In genomic region chr7:129144834-129145668, GRCh38 we compare ENCODE assay signal across 8 cellular contexts. TPM values are rescaled to one million over a fixed set of nuclear protein-coding genes. Genes with fewer than 3 reads are reported as not detected.
DNase-seq lines count a peak whose midpoint lies in the region; ATAC-seq and TF ChIP-seq lines count a peak whose summit lies in the region.

No MANE protein-coding gene starts in this region.

- ATAC-seq in GM19397 (IDR thresholded peaks at IDR 0.05; ENCODE audit: unreplicated experiment) = peak; percentile 21
- peak; percentile 28 for ATAC-seq in memory B cell (ENCODE audit: low read depth)
- no peak for ATAC-seq in upper lobe of left lung (ENCODE audit: low FRiP score in 2 of 2)

- H3K4me1 Mint-ChIP-seq in memory B cell = peaks cover 52% of the 10 kb centered on the region

- no peaks in the 10 kb centered on the region; the same call in 1 of the 2 replicates for H3K4me1 ChIP-seq in BE2C
- peaks cover 29% of the 10 kb centered on the region for H3K4me1 ChIP-seq in Karpas-422 (ENCODE audit: low read length)
- peaks cover 3% of the 10 kb centered on the region for H3K4me1 ChIP-seq in adipocyte (ENCODE audit: control insufficient read depth, insufficient read depth, low read length)
- peaks cover 10 to 24% (median 15%) of the 10 kb centered on the region in 4 donors for H3K4me1 ChIP-seq in upper lobe of left lung

- H3K79me2 ChIP-seq in Karpas-422 (ENCODE audit: low read length) = no peaks in the 10 kb centered on the region

- no peaks in the 10 kb centered on the region for H3K9me3 ChIP-seq in BE2C
- no peaks in the 10 kb centered on the region for H3K9me3 ChIP-seq in Karpas-422 (ENCODE audit: low read length)
- no peaks in the 10 kb centered on the region for H3K9me3 ChIP-seq in adipocyte (ENCODE audit: control insufficient read depth, low read length)
- no peaks in the 10 kb centered on the region for H3K9me3 ChIP-seq in upper lobe of left lung

- no peak for TF ChIP-seq EP300 in upper lobe of left lung (IDR thresholded peaks at IDR 0.05)

- DNase-seq in BE2C (no peak), Karpas-422 (peak; percentile 47), adipocyte (ENCODE audit: low read depth) (no peak), memory B cell (ENCODE audit: low spot score in 2 of 2) (peak; percentile 46 to 65), upper lobe of left lung (no peak), cerebellum (ENCODE audit: low spot score) (no peak), NCI-H2029 treated with DMSO at 0.1 percent for 48 hours (lab: John Stamatoyannopoulos, UW) (no peak)

- 0 out of 2 replicates have a peak overlapping the region, but pooled peaks have one; percentile 23 for H2AFZ ChIP-seq in Karpas-422 (ENCODE audit: low read length)

- no peak for TF ChIP-seq POLR2A in upper lobe of left lung (IDR thresholded peaks at IDR 0.05)

- peaks cover 18% of the 10 kb centered on the region for H3K36me3 Mint-ChIP-seq in memory B cell

- H3K9ac ChIP-seq in Karpas-422 (ENCODE audit: low read length) = peak overlapping the region; percentile 73
- H3K9ac ChIP-seq in adipocyte (ENCODE audit: low read length) = no peak overlapping the region

- H3K27ac ChIP-seq in Karpas-422 (ENCODE audit: low read length) (no peak overlapping the region), upper lobe of left lung (no peak overlapping the region)

- H3K27me3 Mint-ChIP-seq in memory B cell = no peaks in the 10 kb centered on the region

- H3K4me3 Mint-ChIP-seq in memory B cell = peak overlapping the region; percentile 88

- no peaks in the 10 kb centered on the region for H3K9me2 ChIP-seq in Karpas-422 (replicated peaks; ENCODE audit: insufficient read depth, low read length)

- H3K27ac Mint-ChIP-seq in memory B cell = peak overlapping the region; percentile 92

- H3K9me3 Mint-ChIP-seq in memory B cell = no peaks in the 10 kb centered on the region

- WGBS in upper lobe of left lung, 2 donors = 17 to 22% methylated on average over 12 to 22 of the region's 58 CpGs

- no peaks in the 10 kb centered on the region for H3K36me3 ChIP-seq in BE2C
- no peaks in the 10 kb centered on the region for H3K36me3 ChIP-seq in Karpas-422 (ENCODE audit: insufficient read depth, low read length)
- no peaks in the 10 kb centered on the region for H3K36me3 ChIP-seq in adipocyte (ENCODE audit: control insufficient read depth, insufficient read depth, low read length, severe bottlenecking)
- H3K36me3 ChIP-seq in upper lobe of left lung = no peaks in the 10 kb centered on the region

- H3K4me3 ChIP-seq in BE2C (ENCODE audit: low read depth, low read length) (peak overlapping the region; percentile 59), Karpas-422 (ENCODE audit: low read length) (peak overlapping the region; percentile 75), adipocyte (ENCODE audit: low read length) (peak overlapping the region; percentile 54), upper lobe of left lung (peak overlapping the region; percentile 22 to 56 (median 50))

- peak overlapping the region; percentile 93 for H3K4me2 ChIP-seq in Karpas-422 (ENCODE audit: low read depth, low read length, poor library complexity, severe bottlenecking)

- H3K27me3 ChIP-seq in BE2C = peaks cover 24% of the 10 kb centered on the region
- H3K27me3 ChIP-seq in Karpas-422 (ENCODE audit: low read length) = no peaks in the 10 kb centered on the region
- peaks cover 78% of the 10 kb centered on the region for H3K27me3 ChIP-seq in adipocyte (replicated peaks; ENCODE audit: control insufficient read depth, insufficient read depth, low read length)
- peaks cover 0 to 16% (median 0%) of the 10 kb centered on the region in 4 donors for H3K27me3 ChIP-seq in upper lobe of left lung

- H4K20me1 ChIP-seq in Karpas-422 (ENCODE audit: insufficient read depth, low read depth, low read length) = 0 out of 2 replicates have a peak, but pooled peaks cover 5% of the 10 kb centered on the region

- TF ChIP-seq CTCF in BE2C (IDR thresholded peaks at IDR 0.05; ENCODE audit: low read depth, low read length) = peak; percentile 18; the same call in 1 of the 2 replicates
- no peak for TF ChIP-seq CTCF in upper lobe of left lung (IDR thresholded peaks at IDR 0.05)

RNA-seq across cellular contexts. Expression of gene TSPAN33, which starts 0.5 kb away (rescaled TPM):
- polyA plus RNA-seq in BE2C (2012; ENCODE audit: insufficient read depth, insufficient read length, low read depth) = 5.3 TPM
- total RNA-seq in Karpas-422 (2014; rRNA removed; shearing (Covaris generic); ENCODE audit: low replicate concordance) = 11.1 and 21.8 TPM in 2 replicates
- total RNA-seq in upper lobe of left lung (10 to 100 TPM in 1 of 6 donors, 1 to 10 TPM in 5; 1.2 to 10.1 (median 4.0) TPM), cerebellum (13.6 TPM)

RNA-seq across cellular contexts. Expression of gene SMO, which starts 43.4 kb away (rescaled TPM):
- 1.1 TPM for polyA plus RNA-seq in BE2C (2012; ENCODE audit: insufficient read depth, insufficient read length, low read depth)
- 0.11 TPM in 1 of 2 replicates, not detected in the other for total RNA-seq in Karpas-422 (2014; rRNA removed; shearing (Covaris generic); ENCODE audit: low replicate concordance)
- total RNA-seq in upper lobe of left lung (1 to 10 TPM; 1.7 to 7.3 (median 2.6) TPM), cerebellum (20.0 TPM)

Comparison
In these comparisons a context has a peak if more than half of its experiments do, and no peak if none do; other contexts are left out.
1. DNase-seq: peak in Karpas-422 (single experiment) and memory B cell (2 of 2); none in BE2C (single experiment), adipocyte (single experiment), upper lobe of left lung (0 of 2), cerebellum (single experiment) and NCI-H2029 treated with DMSO at 0.1 percent for 48 hours (single experiment).
2. ATAC-seq: peak in GM19397 (single experiment) and memory B cell (single experiment); none in upper lobe of left lung (0 of 2).
3. Peak in every context shown above with its lines, with median percentiles within 50 percentile points of each other: H3K4me3 ChIP-seq.